Comparison of ENCODE assay signal across 8 cellular contexts in genomic region chr10:99619090-99619800, GRCh38. TPM values are rescaled to one million over a fixed set of nuclear protein-coding genes. Genes with fewer than 3 reads are reported as not detected.
DNase-seq lines count a peak whose midpoint lies in the region; ATAC-seq and TF ChIP-seq lines count a peak whose summit lies in the region.

No MANE protein-coding gene starts in this region.

- TF ChIP-seq CTCF in PC-9 (conservative IDR thresholded peaks at IDR 0.05) (no peak), nephron (IDR thresholded peaks at IDR 0.05; ENCODE audit: unreplicated experiment in 3 of 3) (no peak)

- POLR2A ChIA-PET in PC-9 (lab: Charles Lee; ENCODE audit: unreplicated experiment): interaction anchor here (0.6 kb wide), 1 partner anchor 89 kb away, joined by 4 read pairs; no protein-coding TSS in a partner anchor

- H3K9me3 ChIP-seq in PC-9 (ENCODE audit: insufficient read depth, low read depth): no peaks in the 10 kb centered on the region
- H3K9me3 ChIP-seq in effector memory CD4-positive, alpha-beta T cell (ENCODE audit: control insufficient read depth, low read length): no peaks in the 10 kb centered on the region

- H3K27ac Mint-ChIP-seq in nephron: peak overlapping the region in 1 of 3 experiments; percentile 15

- peaks cover 40% of the 10 kb centered on the region for H3K79me2 ChIP-seq in PC-9 (ENCODE audit: low read depth)

- peaks cover 10% of the 10 kb centered on the region; the same call in 1 of the 2 replicates for H3F3A ChIP-seq in PC-9 (ENCODE audit: insufficient read depth, low read depth)

- peak overlapping the region; percentile 81 for H2AFZ ChIP-seq in PC-9

- no peak overlapping the region for H3K27ac ChIP-seq in PC-9
- peak overlapping the region; percentile 66 for H3K27ac ChIP-seq in effector memory CD4-positive, alpha-beta T cell (ENCODE audit: insufficient read depth, low read length, poor library complexity, severe bottlenecking)

- DNase-seq in SIG-M5 treated with dmso at 0.1 percent for 504 hours (lab: John Stamatoyannopoulos, UW; ENCODE audit: unreplicated experiment): peak; percentile 66
- no peak for DNase-seq in SIG-M5 (lab: John Stamatoyannopoulos, UW)
- no peak for DNase-seq in PC-9
- no peak for DNase-seq in effector memory CD4-positive, alpha-beta T cell
- no peak for DNase-seq in posterior vena cava (ENCODE audit: low spot score)
- DNase-seq in KG1 (lab: John Stamatoyannopoulos, UW): no peak

- peak overlapping the region; percentile 80 to 89 (median 81) for H3K4me3 Mint-ChIP-seq in nephron

- H3K27me3 ChIP-seq in PC-9 (ENCODE audit: insufficient read depth, low read depth): no peaks in the 10 kb centered on the region
- H3K27me3 ChIP-seq in effector memory CD4-positive, alpha-beta T cell (replicated peaks; ENCODE audit: control insufficient read depth, insufficient read depth, low read length, poor library complexity, severe bottlenecking): no peaks in the 10 kb centered on the region

- H3K4me2 ChIP-seq in PC-9: peak overlapping the region; percentile 95

- no peaks in the 10 kb centered on the region for H3K36me3 ChIP-seq in PC-9 (ENCODE audit: low read depth)
- peaks cover 3% of the 10 kb centered on the region for H3K36me3 ChIP-seq in effector memory CD4-positive, alpha-beta T cell (ENCODE audit: control insufficient read depth, insufficient read depth, low read length)

- intact Hi-C loops in PC-9 (cut with micrococcal nuclease; ENCODE audit: unreplicated experiment): loop anchor here (2.0 kb wide), 1 partner anchor 92 kb away; no protein-coding TSS in a partner anchor
- intact Hi-C loops in posterior vena cava (cut with DNase I): loop anchor here (10.0 kb wide), 1 partner anchor 184 kb away; the partner anchor contains the start of gene GOT1 (in 2 of the 2)

- H3K36me3 Mint-ChIP-seq in nephron (ENCODE audit: low read depth): no peaks in the 10 kb centered on the region

- peaks cover 20% of the 10 kb centered on the region for H3K4me1 ChIP-seq in PC-9 (replicated peaks; ENCODE audit: insufficient read depth)
- H3K4me1 ChIP-seq in effector memory CD4-positive, alpha-beta T cell (ENCODE audit: control insufficient read depth, insufficient read depth, low read length, poor library complexity, severe bottlenecking): peaks cover 27% of the 10 kb centered on the region

- TSS peak; percentile 55 for BruUV-seq in PC-9 (replicated peaks; lab: Mats Ljungman, UMichigan)

- H3K9me3 Mint-ChIP-seq in nephron: no peaks in the 10 kb centered on the region

- peak overlapping the region; percentile 89 for H3K4me3 ChIP-seq in PC-9
- peak overlapping the region; percentile 72 for H3K4me3 ChIP-seq in effector memory CD4-positive, alpha-beta T cell (ENCODE audit: insufficient read depth, low read depth, low read length, poor library complexity, severe bottlenecking)

- no peaks in the 10 kb centered on the region for H3K9me2 ChIP-seq in PC-9 (ENCODE audit: insufficient read depth)

- no peaks in the 10 kb centered on the region for H3K27me3 Mint-ChIP-seq in nephron (ENCODE audit: low read depth)

- CTCF ChIA-PET in PC-9 (lab: Charles Lee): no interaction called here

- H3K4me1 Mint-ChIP-seq in nephron: peaks cover 28% of the 10 kb centered on the region

- ATAC-seq in HG02852 (IDR thresholded peaks at IDR 0.05; ENCODE audit: unreplicated experiment): no peak

- H4K20me1 ChIP-seq in PC-9 (ENCODE audit: insufficient read depth): no peaks in the 10 kb centered on the region

RNA-seq across cellular contexts. Expression of gene SLC25A28, which starts 1.0 kb away (rescaled TPM):
- total RNA-seq in PC-9 (2021) (17.6 and 17.7 TPM in 2 replicates), posterior vena cava (10 to 100 TPM; 42.2 to 44.3 TPM)

RNA-seq across cellular contexts. Expression of gene ENTPD7, which starts 40.1 kb away (rescaled TPM):
- total RNA-seq in PC-9 (2021): 4.2 and 5.4 TPM in 2 replicates
- total RNA-seq in posterior vena cava: 10 to 100 TPM in 1 of 2 donors, 1 to 10 TPM in 1; 8.5 to 10.1 TPM
